11 cellular contexts compared by ENCODE assay signal in genomic region chr7:35971133-35971995, GRCh38.
DNase-seq lines count a peak whose midpoint lies in the region; ATAC-seq and TF ChIP-seq lines count a peak whose summit lies in the region.
"Had no signal": no experiment of that assay in that cellular context is flagged by ENCODE, and none has a peak within 500 bp of the region (broad histone marks: within the 10 kb centered on the region; RNA-seq: fewer than 3 reads in every experiment).

No MANE protein-coding gene starts in this region.

- H3K4me3 Mint-ChIP-seq in neural progenitor cell = no peak overlapping the region
- H3K4me3 Mint-ChIP-seq in WTC11 = no peak overlapping the region

- H3K27me3 ChIP-seq in neural progenitor cell = no peaks in the 10 kb centered on the region

- H3K4me3 ChIP-seq in skeletal muscle cell (ENCODE audit: low read depth, low read length) (peak overlapping the region; percentile 13), neural progenitor cell (no peak overlapping the region)

- H3K9me3 ChIP-seq in neural progenitor cell (ENCODE audit: low read depth) = no peaks in the 10 kb centered on the region

- no peak overlapping the region for H3K27ac ChIP-seq in neural progenitor cell
- H3K27ac ChIP-seq: VCaP had no signal

- H3K9me3 Mint-ChIP-seq in neural progenitor cell (peaks cover 4% of the 10 kb centered on the region), WTC11 (peaks cover 10% of the 10 kb centered on the region)

- H3K4me1 Mint-ChIP-seq in neural progenitor cell (peaks cover 8% of the 10 kb centered on the region), WTC11 (no peaks in the 10 kb centered on the region)

- H3K9ac ChIP-seq in neural progenitor cell = no peak overlapping the region

- H3K4me1 ChIP-seq in neural progenitor cell = no peaks in the 10 kb centered on the region

- no peaks in the 10 kb centered on the region for H4K20me1 ChIP-seq in neural progenitor cell (ENCODE audit: low read depth)

- no peaks in the 10 kb centered on the region for H3K36me3 Mint-ChIP-seq in neural progenitor cell
- peaks cover 6% of the 10 kb centered on the region for H3K36me3 Mint-ChIP-seq in WTC11

- no peak overlapping the region for H3K4me2 ChIP-seq in neural progenitor cell

- DNase-seq in RPMI8226 = peak; percentile 26
- DNase-seq in Right ventricle myocardium superior = peak; percentile 47
- no peak for DNase-seq in skeletal muscle cell (ENCODE audit: low read depth)
- no peak for DNase-seq in activated effector memory CD4-positive, alpha-beta T cell treated with anti-CD3 and anti-CD28 coated beads, Interleukin-2, amount 50 U/mL, for 16 hours
- no peak for DNase-seq in nucleus accumbens (lab: John Stamatoyannopoulos, UW)
- no peak for DNase-seq in neural progenitor cell (ENCODE audit: low spot score)
- no peak for DNase-seq in WTC11 (ENCODE audit: low spot score)
- DNase-seq: effector CD4-positive, alpha-beta T cell; NCI-H1092 treated with DMSO at 0.1 percent for 48 hours had no signal

- no peaks in the 10 kb centered on the region for H3F3A ChIP-seq in neural progenitor cell (ENCODE audit: low read depth)

- intact Hi-C loops in Right ventricle myocardium superior (cut with DNase I) = no loop called here

- no peak overlapping the region for H3K27ac Mint-ChIP-seq in neural progenitor cell
- H3K27ac Mint-ChIP-seq in WTC11 = no peak overlapping the region

- peak; percentile 79 for ATAC-seq in Right ventricle myocardium superior (ENCODE audit: poor library complexity)
- no peak for ATAC-seq in WTC11

- POLR2A ChIA-PET in WTC11 (lab: Charles Lee) = no interaction called here

- TF ChIP-seq CTCF in GM12874 (IDR thresholded peaks at IDR 0.05; ENCODE audit: insufficient read depth, low read depth, low read length) = peak; percentile 48
- no peak for TF ChIP-seq CTCF in neural progenitor cell (IDR thresholded peaks at IDR 0.05)
- TF ChIP-seq CTCF in WTC11 (IDR thresholded peaks at IDR 0.05) = no peak

- peaks cover 3% of the 10 kb centered on the region for H3K27me3 Mint-ChIP-seq in neural progenitor cell (ENCODE audit: insufficient read depth, low read depth)
- H3K27me3 Mint-ChIP-seq in WTC11 (ENCODE audit: low read depth) = no peaks in the 10 kb centered on the region

- H3K36me3 ChIP-seq in neural progenitor cell = no peaks in the 10 kb centered on the region

- no peaks in the 10 kb centered on the region for H3K79me2 ChIP-seq in neural progenitor cell (ENCODE audit: low read depth)

- H2AFZ ChIP-seq in neural progenitor cell (replicated peaks) = no peak overlapping the region

- CTCF ChIA-PET in WTC11 (lab: Charles Lee) = interaction anchor here (0.6 to 0.8 kb wide), 2 partner anchors 50 to 54 kb away, joined by 3 read pairs; no protein-coding TSS in a partner anchor

TF ChIP-seq in WTC11, 78 proteins besides CTCF, POLR2A, EP300 and RAD21:
- TF ChIP-seq EMX1 (CRISPR knock-in tag; IDR thresholded peaks at IDR 0.05) (no peak), NR3C1 (CRISPR knock-in tag; conservative IDR thresholded peaks at IDR 0.05; ENCODE audit: low read depth) (no peak), SOX15 (CRISPR knock-in tag; IDR thresholded peaks at IDR 0.05) (no peak), OVOL2 (CRISPR knock-in tag; IDR thresholded peaks at IDR 0.05; ENCODE audit: borderline replicate concordance) (no peak), NR1H2 (CRISPR knock-in tag; IDR thresholded peaks at IDR 0.05) (no peak), FOXJ3 (CRISPR knock-in tag; IDR thresholded peaks at IDR 0.05; ENCODE audit: borderline replicate concordance) (no peak)

Comparison
In these comparisons a context has a peak if more than half of its experiments do, and no peak if none do; other contexts are left out.
1. DNase-seq: peak in RPMI8226 (single experiment) and Right ventricle myocardium superior (single experiment); none in skeletal muscle cell (single experiment), activated effector memory CD4-positive, alpha-beta T cell treated with anti-CD3 and anti-CD28 coated beads, Interleukin-2, amount 50 U/mL, for 16 hours (single experiment), nucleus accumbens (0 of 56), neural progenitor cell (single experiment) and WTC11 (single experiment).